Comparison of ENCODE assay signal across 8 cellular contexts in genomic region chrX:120604359-120604782, GRCh38. TPM values are rescaled to one million over a fixed set of nuclear protein-coding genes. Genes with fewer than 3 reads are reported as not detected.
DNase-seq lines count a peak whose midpoint lies in the region; ATAC-seq lines count a peak whose summit lies in the region.

No MANE protein-coding gene starts in this region.

- no peak overlapping the region for H3K14ac ChIP-seq in neuronal stem cell (ENCODE audit: low read length)

- WGBS in neuronal stem cell (ENCODE audit: extremely low coverage in 2 of 2, insufficient read length in 2 of 2, insufficient replicate concordance in 1 of 2), 2 donors: no CpG with 5 or more reads among the region's 5 CpGs

- no peak overlapping the region for H2BK15ac ChIP-seq in neuronal stem cell (ENCODE audit: low read length)

- peaks cover 29% of the 10 kb centered on the region for H3K36me3 Mint-ChIP-seq in activated T-helper 17 cell treated with anti-CD3 and anti-CD28 coated beads, Interleukin-2, amount 50 U/mL, for 72 hours (ENCODE audit: low read depth)

- H3K27ac ChIP-seq in neuronal stem cell (replicated peaks; ENCODE audit: low read length): peak overlapping the region; percentile 90

- H4K91ac ChIP-seq in neuronal stem cell (ENCODE audit: low read depth, low read length, poor library complexity): no peak overlapping the region

- H3K9ac ChIP-seq in neuronal stem cell (ENCODE audit: low read depth, low read length, poor library complexity): peak overlapping the region; percentile 3

- H3K4me3 ChIP-seq in neuronal stem cell (ENCODE audit: low read length in 2 of 2): peak overlapping the region; percentile 57 to 91

- no peaks in the 10 kb centered on the region for H3K27me3 Mint-ChIP-seq in activated T-helper 17 cell treated with anti-CD3 and anti-CD28 coated beads, Interleukin-2, amount 50 U/mL, for 72 hours

- H3K36me3 ChIP-seq in neuronal stem cell (replicated peaks in 1 of 2; ENCODE audit: control insufficient read depth in 2 of 2, insufficient read depth in 2 of 2, low read length in 2 of 2): peaks cover 0 to 25% of the 10 kb centered on the region in 2 donors

- H2BK12ac ChIP-seq in neuronal stem cell (ENCODE audit: low read length): no peak overlapping the region

- H3K79me1 ChIP-seq in neuronal stem cell (ENCODE audit: low read depth, low read length): no peaks in the 10 kb centered on the region

- H3K9me3 ChIP-seq in neuronal stem cell (replicated peaks in 1 of 2; ENCODE audit: control insufficient read depth in 2 of 2, insufficient read depth in 1 of 2, low read depth in 1 of 2, low read length in 2 of 2): no peaks in the 10 kb centered on the region

- no peak overlapping the region for H3K23ac ChIP-seq in neuronal stem cell (ENCODE audit: low read depth, low read length, poor library complexity)

- H3K9me3 Mint-ChIP-seq in activated T-helper 17 cell treated with anti-CD3 and anti-CD28 coated beads, Interleukin-2, amount 50 U/mL, for 72 hours: no peaks in the 10 kb centered on the region

- peak overlapping the region; percentile 99 for H3K4me3 Mint-ChIP-seq in activated T-helper 17 cell treated with anti-CD3 and anti-CD28 coated beads, Interleukin-2, amount 50 U/mL, for 72 hours

- peak overlapping the region; percentile 55 for H3K4me2 ChIP-seq in neuronal stem cell (ENCODE audit: insufficient read depth, low read length, poor library complexity, severe bottlenecking)

- H3K27ac Mint-ChIP-seq in activated T-helper 17 cell treated with anti-CD3 and anti-CD28 coated beads, Interleukin-2, amount 50 U/mL, for 72 hours: peak overlapping the region; percentile 99

- no peaks in the 10 kb centered on the region for H3K27me3 ChIP-seq in neuronal stem cell (ENCODE audit: control insufficient read depth in 3 of 3, insufficient read depth in 3 of 3, low read depth in 1 of 3, low read length in 3 of 3)

- H3K4me1 ChIP-seq in neuronal stem cell (ENCODE audit: control insufficient read depth in 2 of 2, insufficient read depth in 1 of 2, low read depth in 1 of 2, low read length in 2 of 2): no peaks in the 10 kb centered on the region

- no peak overlapping the region for H3K18ac ChIP-seq in neuronal stem cell (ENCODE audit: low read length)

- ATAC-seq in GM18511 (IDR thresholded peaks at IDR 0.05; ENCODE audit: unreplicated experiment) (peak; percentile 66), HG03175 (IDR thresholded peaks at IDR 0.05; ENCODE audit: unreplicated experiment) (peak; percentile 48)
- peak; percentile 73 for ATAC-seq in activated T-helper 17 cell treated with anti-CD3 and anti-CD28 coated beads, Interleukin-2, amount 50 U/mL, for 72 hours (replicated peaks)

- no peak overlapping the region for H2BK5ac ChIP-seq in neuronal stem cell (ENCODE audit: low read length)

- no peaks in the 10 kb centered on the region for H3K4me1 Mint-ChIP-seq in activated T-helper 17 cell treated with anti-CD3 and anti-CD28 coated beads, Interleukin-2, amount 50 U/mL, for 72 hours

- H3K4ac ChIP-seq in neuronal stem cell (ENCODE audit: low read length): no peak overlapping the region

- H2AFZ ChIP-seq in neuronal stem cell (ENCODE audit: low read length): peak overlapping the region; percentile 65

- H2BK120ac ChIP-seq in neuronal stem cell (ENCODE audit: low read depth, low read length): no peak overlapping the region

- DNase-seq in AG08395 (ENCODE audit: low spot score) (peak; percentile 51), NCI-H748 treated with DMSO at 0.1 percent for 48 hours (lab: John Stamatoyannopoulos, UW) (peak; percentile 62), foreskin melanocyte (peak; percentile 24), neuronal stem cell (ENCODE audit: low spot score) (no peak), GDM1 (lab: John Stamatoyannopoulos, UW) (no peak)

- H4K8ac ChIP-seq in neuronal stem cell (ENCODE audit: low read depth, low read length): no peak overlapping the region

- no peak overlapping the region for H2AK5ac ChIP-seq in neuronal stem cell (ENCODE audit: low read depth, low read length)

RNA-seq across cellular contexts. Expression of gene MCTS1, which starts 0.5 kb away (rescaled TPM):
- total RNA-seq in activated T-helper 17 cell treated with anti-CD3 and anti-CD28 coated beads, Interleukin-2, amount 50 U/mL, for 72 hours: 10 to 100 TPM; 39.0 to 48.6 TPM
- polyA plus RNA-seq in neuronal stem cell (2013, experiment 1 of 2): 38.8 TPM
- 37.7 TPM for polyA plus RNA-seq in neuronal stem cell (2013, experiment 2 of 2)

RNA-seq across cellular contexts. Expression of gene C1GALT1C1, which starts 25.5 kb away (rescaled TPM):
- total RNA-seq in activated T-helper 17 cell treated with anti-CD3 and anti-CD28 coated beads, Interleukin-2, amount 50 U/mL, for 72 hours: 10 to 100 TPM; 35.1 to 44.6 TPM
- 13.2 TPM for polyA plus RNA-seq in neuronal stem cell (2013, experiment 1 of 2)
- polyA plus RNA-seq in neuronal stem cell (2013, experiment 2 of 2): 13.2 TPM

RNA-seq across cellular contexts. Expression of gene CUL4B, which starts 43.6 kb away (rescaled TPM):
- 10 to 100 TPM; 36.2 to 55.3 TPM for total RNA-seq in activated T-helper 17 cell treated with anti-CD3 and anti-CD28 coated beads, Interleukin-2, amount 50 U/mL, for 72 hours
- 38.6 TPM for polyA plus RNA-seq in neuronal stem cell (2013, experiment 1 of 2)
- polyA plus RNA-seq in neuronal stem cell (2013, experiment 2 of 2): 39.7 TPM

Comparison
In these comparisons a context has a peak if more than half of its experiments do, and no peak if none do; other contexts are left out.
1. DNase-seq: peak in AG08395 (single experiment), NCI-H748 treated with DMSO at 0.1 percent for 48 hours (single experiment) and foreskin melanocyte (single experiment); none in neuronal stem cell (single experiment) and GDM1 (single experiment).
2. Peak in every context shown above with its lines, with median percentiles within 50 percentile points of each other: ATAC-seq.